22 cellular contexts compared by ENCODE assay signal in the genomic region with DNA sequence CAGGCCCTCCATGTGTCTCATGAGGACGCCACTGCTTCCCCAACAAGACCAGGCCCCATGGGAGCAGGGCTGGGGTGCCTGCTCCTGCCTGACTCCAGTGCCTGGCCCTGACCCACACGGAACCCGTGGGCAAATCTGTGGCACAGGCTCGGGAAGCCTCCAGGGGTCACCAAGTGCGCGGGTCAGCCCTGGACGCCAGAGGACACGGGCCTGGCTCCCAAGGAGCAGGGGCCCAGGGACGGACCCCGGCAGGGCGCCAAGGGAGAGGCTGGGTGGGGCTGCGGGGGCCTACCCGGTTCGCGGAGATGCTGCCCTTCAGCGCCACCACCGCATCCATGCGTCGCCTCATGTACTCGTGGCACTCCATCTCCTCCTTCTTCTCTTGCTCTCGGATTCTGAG. TPM values are rescaled to one million over a fixed set of nuclear protein-coding genes. Genes with fewer than 3 reads are reported as not detected.
"Had no signal": no experiment of that assay in that cellular context is flagged by ENCODE, and none has a peak within 500 bp of the region (broad histone marks: within the 10 kb centered on the region; RNA-seq: fewer than 3 reads in every experiment).

No MANE protein-coding gene starts in this region.

- DNase-seq: IMR-90, Karpas-422, KG1, MM.1S, NCI-H1092 treated with DMSO at 0.1 percent for 48 hours, NCI-H1436, NCI-H187, NCI-H2029, NCI-H2081 treated with DMSO at 0.1 percent for 48 hours, NCI-H2171, NCI-H226, NCI-H446, NCI-H510A, NCI-H524 treated with DMSO at 0.1 percent for 48 hours, NCI-H69, NCI-H774, SHP77, SK-N-SH had no signal

- H3K4me2 ChIP-seq: SK-N-SH had no signal

- H3K9ac ChIP-seq: SK-N-SH had no signal

- H3K27ac ChIP-seq: RWPE1 had no signal

- H3K9me3 ChIP-seq: SK-N-SH had no signal

- FAIRE-seq: HepG2 had no signal

RNA-seq across cellular contexts. Expression of gene CFAP74, which starts 31.9 kb away (rescaled TPM):
- total RNA-seq: HT1080, IMR-90, SK-MEL-5 had no signal
- polyA plus RNA-seq: IMR-90, SK-N-SH had no signal

RNA-seq across cellular contexts. Expression of gene GABRD, which starts 47.5 kb away (rescaled TPM):
- total RNA-seq: HepG2, HT1080, IMR-90 had no signal
- polyA plus RNA-seq: HepG2, IMR-90 had no signal

RNA-seq across cellular contexts. Expression of gene TMEM52, which starts 52.6 kb away (rescaled TPM):
- total RNA-seq: SK-MEL-5 had no signal

RNA-seq across cellular contexts. Expression of gene CALML6, which starts 56.6 kb away (rescaled TPM):
- total RNA-seq: HT1080, IMR-90 had no signal
